9 cellular contexts compared by ENCODE assay signal in genomic region chrX:136209016-136209738, GRCh38. TPM values are rescaled to one million over a fixed set of nuclear protein-coding genes. Genes with fewer than 3 reads are reported as not detected.
DNase-seq lines count a peak whose midpoint lies in the region; ATAC-seq and TF ChIP-seq lines count a peak whose summit lies in the region.
"Had no signal": no experiment of that assay in that cellular context is flagged by ENCODE, and none has a peak within 500 bp of the region (broad histone marks: within the 10 kb centered on the region; RNA-seq: fewer than 3 reads in every experiment).

No MANE protein-coding gene starts in this region.

- no peak for DNase-seq in AG09319 (ENCODE audit: extremely low read depth, low read depth)
- peak; percentile 72 for DNase-seq in GM23248
- DNase-seq in activated CD4-positive, alpha-beta T cell treated with anti-CD3 and anti-CD28 coated beads for 48 hours: peak; percentile 39
- DNase-seq in fibroblast of mammary gland (ENCODE audit: low read depth): peak; percentile 68
- peak; percentile 44 for DNase-seq in neural progenitor cell (ENCODE audit: low spot score)
- DNase-seq in NCI-H2171 treated with DMSO at 0.1 percent for 48 hours (lab: John Stamatoyannopoulos, UW): no peak
- DNase-seq in activated T-helper 2 cell treated with anti-CD3 and anti-CD28 coated beads, Interferon-gamma antibody, Interleukin-2, Interleukin-4, amounts not matched to agents 10 μg/mL and 5 μg/mL and 100 μg/mL, durations not matched to agents 14 hours and 24 hours and 36 hours (ENCODE audit: low spot score): no peak

- H3K27ac ChIP-seq in GM23248 (no peak overlapping the region), neural progenitor cell (no peak overlapping the region)

- no peak overlapping the region for H3K9ac ChIP-seq in GM23248
- H3K9ac ChIP-seq in neural progenitor cell: no peak overlapping the region

- in situ Hi-C loops in GM23248 (cut with MboI): no loop called here

- H3K4me2 ChIP-seq in GM23248 (ENCODE audit: unreplicated experiment) (no peak overlapping the region), neural progenitor cell (no peak overlapping the region)

- WGBS in GM23248 (ENCODE audit: low coverage in 1 of 2, low lambda C conversion rate in 2 of 2, missing lambda C conversion rate in 2 of 2), 2 experiments: 31 to 38% methylated on average over 13 to 28 of the region's 28 CpGs

- no peak overlapping the region for H3K4me3 Mint-ChIP-seq in neural progenitor cell
- no peak overlapping the region for H3K4me3 Mint-ChIP-seq in activated T-helper 2 cell treated with anti-CD3 and anti-CD28 coated beads, Interferon-gamma antibody, Interleukin-2, Interleukin-4, amounts not matched to agents 10 μg/mL and 5 μg/mL and 100 μg/mL, durations not matched to agents 14 hours and 24 hours and 36 hours (ENCODE audit: low read depth)
- H3K4me3 Mint-ChIP-seq: stimulated activated naive CD8-positive, alpha-beta T cell treated with anti-CD3 and anti-CD28 coated beads, Interleukin-15, Interleukin-2, amounts not matched to agents 100 ng/mL and 50 ng/mL, for 24 hours had no signal

- H2AFZ ChIP-seq in GM23248 (no peak overlapping the region), neural progenitor cell (replicated peaks) (no peak overlapping the region)

- H3K9me2 ChIP-seq in GM23248 (ENCODE audit: insufficient read depth): no peaks in the 10 kb centered on the region

- H3K36me3 Mint-ChIP-seq in neural progenitor cell: peaks cover 3% of the 10 kb centered on the region
- peaks cover 11% of the 10 kb centered on the region for H3K36me3 Mint-ChIP-seq in activated T-helper 2 cell treated with anti-CD3 and anti-CD28 coated beads, Interferon-gamma antibody, Interleukin-2, Interleukin-4, amounts not matched to agents 10 μg/mL and 5 μg/mL and 100 μg/mL, durations not matched to agents 14 hours and 24 hours and 36 hours (ENCODE audit: low read depth)

- H3K4me3 ChIP-seq in GM23248: no peak overlapping the region
- no peak overlapping the region for H3K4me3 ChIP-seq in fibroblast of mammary gland (ENCODE audit: control insufficient read depth, low read depth, low read length)
- no peak overlapping the region for H3K4me3 ChIP-seq in neural progenitor cell

- peaks cover 6% of the 10 kb centered on the region for H3K9me3 Mint-ChIP-seq in neural progenitor cell
- no peaks in the 10 kb centered on the region for H3K9me3 Mint-ChIP-seq in activated T-helper 2 cell treated with anti-CD3 and anti-CD28 coated beads, Interferon-gamma antibody, Interleukin-2, Interleukin-4, amounts not matched to agents 10 μg/mL and 5 μg/mL and 100 μg/mL, durations not matched to agents 14 hours and 24 hours and 36 hours
- H3K9me3 Mint-ChIP-seq: stimulated activated naive CD8-positive, alpha-beta T cell treated with anti-CD3 and anti-CD28 coated beads, Interleukin-15, Interleukin-2, amounts not matched to agents 100 ng/mL and 50 ng/mL, for 24 hours had no signal

- TF ChIP-seq CTCF in AG09319 (IDR thresholded peaks at IDR 0.05; ENCODE audit: low read depth, low read length) (peak; percentile 71), fibroblast of mammary gland (conservative IDR thresholded peaks at IDR 0.05; ENCODE audit: control insufficient read depth, insufficient read depth, low read depth, low read length) (peak; percentile 63), neural progenitor cell (IDR thresholded peaks at IDR 0.05) (peak; percentile 53)

- intact Hi-C loops in activated T-helper 2 cell treated with anti-CD3 and anti-CD28 coated beads, Interferon-gamma antibody, Interleukin-2, Interleukin-4, amounts not matched to agents 10 μg/mL and 5 μg/mL and 100 μg/mL, durations not matched to agents 14 hours and 24 hours and 36 hours (cut with micrococcal nuclease): loop anchor here (10.0 kb wide), 1 partner anchor 184 kb away; no protein-coding TSS in a partner anchor

- H3K27ac Mint-ChIP-seq in neural progenitor cell: no peak overlapping the region
- H3K27ac Mint-ChIP-seq in activated T-helper 2 cell treated with anti-CD3 and anti-CD28 coated beads, Interferon-gamma antibody, Interleukin-2, Interleukin-4, amounts not matched to agents 10 μg/mL and 5 μg/mL and 100 μg/mL, durations not matched to agents 14 hours and 24 hours and 36 hours: no peak overlapping the region
- H3K27ac Mint-ChIP-seq: stimulated activated naive CD8-positive, alpha-beta T cell treated with anti-CD3 and anti-CD28 coated beads, Interleukin-15, Interleukin-2, amounts not matched to agents 100 ng/mL and 50 ng/mL, for 24 hours had no signal

- peaks cover 13% of the 10 kb centered on the region for H3K4me1 Mint-ChIP-seq in neural progenitor cell
- H3K4me1 Mint-ChIP-seq in activated T-helper 2 cell treated with anti-CD3 and anti-CD28 coated beads, Interferon-gamma antibody, Interleukin-2, Interleukin-4, amounts not matched to agents 10 μg/mL and 5 μg/mL and 100 μg/mL, durations not matched to agents 14 hours and 24 hours and 36 hours (ENCODE audit: low read depth): peaks cover 11% of the 10 kb centered on the region

- H3F3A ChIP-seq in GM23248 (ENCODE audit: insufficient read depth): peaks cover 11% of the 10 kb centered on the region
- H3F3A ChIP-seq in neural progenitor cell (ENCODE audit: low read depth): no peaks in the 10 kb centered on the region

- ATAC-seq in GM19035 (IDR thresholded peaks at IDR 0.05; ENCODE audit: unreplicated experiment): no peak

- H3K27me3 Mint-ChIP-seq in neural progenitor cell (ENCODE audit: insufficient read depth, low read depth): peaks cover 8% of the 10 kb centered on the region
- H3K27me3 Mint-ChIP-seq in activated T-helper 2 cell treated with anti-CD3 and anti-CD28 coated beads, Interferon-gamma antibody, Interleukin-2, Interleukin-4, amounts not matched to agents 10 μg/mL and 5 μg/mL and 100 μg/mL, durations not matched to agents 14 hours and 24 hours and 36 hours (ENCODE audit: low read depth): no peaks in the 10 kb centered on the region
- H3K27me3 Mint-ChIP-seq: stimulated activated naive CD8-positive, alpha-beta T cell treated with anti-CD3 and anti-CD28 coated beads, Interleukin-15, Interleukin-2, amounts not matched to agents 100 ng/mL and 50 ng/mL, for 24 hours had no signal

- H3K9me3 ChIP-seq in GM23248 (ENCODE audit: low read depth): no peaks in the 10 kb centered on the region
- H3K9me3 ChIP-seq in neural progenitor cell (ENCODE audit: low read depth): no peaks in the 10 kb centered on the region

- H3K4me1 ChIP-seq in GM23248 (ENCODE audit: insufficient read depth): peaks cover 22% of the 10 kb centered on the region
- no peaks in the 10 kb centered on the region for H3K4me1 ChIP-seq in neural progenitor cell

- H4K20me1 ChIP-seq in GM23248 (ENCODE audit: insufficient read depth) (no peaks in the 10 kb centered on the region), neural progenitor cell (ENCODE audit: low read depth) (no peaks in the 10 kb centered on the region)

- H3K36me3 ChIP-seq in GM23248 (ENCODE audit: low read depth) (no peaks in the 10 kb centered on the region), neural progenitor cell (no peaks in the 10 kb centered on the region)

- no peaks in the 10 kb centered on the region for H3K27me3 ChIP-seq in GM23248 (replicated peaks; ENCODE audit: insufficient read depth)
- no peaks in the 10 kb centered on the region for H3K27me3 ChIP-seq in neural progenitor cell

- H3K79me2 ChIP-seq in GM23248 (ENCODE audit: insufficient read depth) (no peaks in the 10 kb centered on the region), neural progenitor cell (ENCODE audit: low read depth) (no peaks in the 10 kb centered on the region)

RNA-seq across cellular contexts. Expression of gene MAP7D3, which starts 42.0 kb away (rescaled TPM):
- 11.4 and 14.4 TPM in 2 replicates for total RNA-seq in GM23248 (2014; rRNA removed; shearing (Covaris generic))
- 14.2 and 15.5 TPM in 2 replicates for polyA plus RNA-seq in GM23248 (2016; fragmentation: Nextera tagmentation; extraction: Ambion mirVana)
- 17.0 and 27.1 TPM in 2 replicates for total RNA-seq in neural progenitor cell (ENCODE audit: low replicate concordance)
- total RNA-seq in activated T-helper 2 cell treated with anti-CD3 and anti-CD28 coated beads, Interferon-gamma antibody, Interleukin-2, Interleukin-4, amounts not matched to agents 10 μg/mL and 5 μg/mL and 100 μg/mL, durations not matched to agents 14 hours and 24 hours and 36 hours: 28.1 and 28.6 TPM in 2 replicates

Comparison
In these comparisons a context has a peak if more than half of its experiments do, and no peak if none do; other contexts are left out.
1. DNase-seq: peak in GM23248 (single experiment), activated CD4-positive, alpha-beta T cell treated with anti-CD3 and anti-CD28 coated beads for 48 hours (single experiment), fibroblast of mammary gland (single experiment) and neural progenitor cell (single experiment); none in AG09319 (single experiment), NCI-H2171 treated with DMSO at 0.1 percent for 48 hours (single experiment) and activated T-helper 2 cell treated with anti-CD3 and anti-CD28 coated beads, Interferon-gamma antibody, Interleukin-2, Interleukin-4, amounts not matched to agents 10 μg/mL and 5 μg/mL and 100 μg/mL, durations not matched to agents 14 hours and 24 hours and 36 hours (single experiment).
2. Peak in every context shown above with its lines, with median percentiles within 50 percentile points of each other: CTCF ChIP-seq.